Comparison of ENCODE assay signal across 8 cellular contexts in the genomic region with DNA sequence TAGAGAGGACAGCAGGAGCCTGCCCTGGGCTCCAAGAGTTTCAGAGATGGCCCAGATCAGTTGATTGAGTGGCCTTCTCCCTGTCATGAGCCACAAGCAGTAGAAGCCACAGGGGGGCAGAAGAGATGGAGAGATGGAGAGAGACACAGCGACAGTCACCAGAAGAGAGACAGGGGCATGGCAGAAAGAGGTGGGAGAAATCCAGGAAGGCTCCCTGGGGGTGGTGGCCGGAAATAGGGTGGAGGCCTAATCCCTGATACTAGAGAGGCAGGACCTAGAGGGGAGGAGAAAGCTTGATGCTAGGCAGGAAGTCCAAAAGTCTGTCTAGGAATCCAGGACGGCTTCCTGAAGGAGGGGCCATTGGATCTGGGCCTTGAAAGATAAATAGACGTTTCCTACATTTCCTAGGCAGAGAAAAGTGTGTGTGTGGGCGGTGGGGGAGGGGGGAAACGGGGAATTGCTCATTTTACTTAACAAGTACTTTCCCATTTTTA. TPM values are rescaled to one million over a fixed set of nuclear protein-coding genes. Genes with fewer than 3 reads are reported as not detected.
A peak's percentile ranks its signal among the peaks of the same experiment; 100 is the strongest.
DNase-seq lines count a peak whose midpoint lies in the region; ATAC-seq and TF ChIP-seq lines count a peak whose summit lies in the region.

No MANE protein-coding gene starts in this region.

- H3K4me2 ChIP-seq in PC-3 (ENCODE audit: low read length): peak overlapping the region; percentile 86

- CTCF ChIA-PET in PC-3 (lab: Charles Lee): interaction anchor here (1.1 kb wide), 1 partner anchor 119 kb away, joined by 5 read pairs; the partner anchor contains the start of gene FAM32A

- peaks cover 7% of the 10 kb centered on the region; the same call in 1 of the 2 replicates for H4K20me1 ChIP-seq in PC-3 (ENCODE audit: low read length)

- DNase-seq in DMS53 (lab: John Stamatoyannopoulos, UW) (peak; percentile 29), DMS53 treated with DMSO at 0.1 percent for 48 hours (lab: John Stamatoyannopoulos, UW; ENCODE audit: unreplicated experiment) (no peak), PC-3 (peak; percentile 80), amniotic epithelial cell (ENCODE audit: low read depth) (peak; percentile 67), left lobe of liver (ENCODE audit: low spot score) (no peak), thoracic aorta (ENCODE audit: low spot score) (no peak), kidney glomerular epithelial cell (lab: John Stamatoyannopoulos, UW) (no peak)

- H3K36me3 ChIP-seq in PC-3 (ENCODE audit: low read depth, low read length): peaks cover 8% of the 10 kb centered on the region
- no peaks in the 10 kb centered on the region for H3K36me3 ChIP-seq in thoracic aorta

- H3K9me3 ChIP-seq in PC-3 (ENCODE audit: low read length) (no peaks in the 10 kb centered on the region), thoracic aorta (no peaks in the 10 kb centered on the region)

- peak overlapping the region; percentile 55 for H2AFZ ChIP-seq in PC-3 (ENCODE audit: low read length)

- peak; percentile 2 for ATAC-seq in PC-3
- peak; percentile 61 for ATAC-seq in left lobe of liver
- ATAC-seq in thoracic aorta (ENCODE audit: insufficient number of reproducible peaks, low FRiP score, low read depth): peak; percentile 13
- ATAC-seq in HG02870 (IDR thresholded peaks at IDR 0.05; ENCODE audit: unreplicated experiment): no peak

- no TSS peak for BruUV-seq in PC-3 (replicated peaks; lab: Mats Ljungman, UMichigan)

- peak overlapping the region; percentile 98 for H3K9ac ChIP-seq in PC-3 (ENCODE audit: low read length)

- H3K9me2 ChIP-seq in PC-3 (replicated peaks; ENCODE audit: low read length): no peaks in the 10 kb centered on the region

- peaks cover 47% of the 10 kb centered on the region for H3K79me2 ChIP-seq in PC-3 (ENCODE audit: low read length)

- POLR2A ChIA-PET in PC-3 (lab: Charles Lee; ENCODE audit: unreplicated experiment): interaction anchor here (0.5 to 1.1 kb wide), 4 partner anchors 12 to 965 kb away, joined by 3 to 8 read pairs (median 4); no protein-coding TSS in a partner anchor

- H3K4me1 ChIP-seq in PC-3 (ENCODE audit: insufficient read depth, low read length) (peaks cover 30% of the 10 kb centered on the region), thoracic aorta (ENCODE audit: control insufficient read depth in 1 of 2, low read depth in 2 of 2) (peaks cover 23 to 52% of the 10 kb centered on the region in 2 donors)

- TF ChIP-seq CTCF in PC-3 (conservative IDR thresholded peaks at IDR 0.05; ENCODE audit: low read depth, low read length) (peak; percentile 65), thoracic aorta (IDR thresholded peaks at IDR 0.05) (no peak)

- H3K27me3 ChIP-seq in PC-3 (ENCODE audit: low read length) (no peaks in the 10 kb centered on the region), thoracic aorta (replicated peaks; ENCODE audit: insufficient read depth) (no peaks in the 10 kb centered on the region)

- H3F3A ChIP-seq in PC-3 (ENCODE audit: low read length, unreplicated experiment): peaks cover 7% of the 10 kb centered on the region

- peak overlapping the region; percentile 98 for H3K27ac ChIP-seq in PC-3 (ENCODE audit: low read length)
- peak overlapping the region; percentile 97 to 98 for H3K27ac ChIP-seq in thoracic aorta

- intact Hi-C loops in PC-3 (cut with micrococcal nuclease): loop anchor here (1.0 kb wide), 3 partner anchors 25 to 119 kb away; partner anchors contain the start of genes FAM32A and RAB8A

- H3K4me3 ChIP-seq in PC-3 (ENCODE audit: low read length): peak overlapping the region; percentile 100
- peak overlapping the region; percentile 94 for H3K4me3 ChIP-seq in thoracic aorta

RNA-seq across cellular contexts. Expression of gene TPM4, which starts 9.6 kb away (rescaled TPM):
- total RNA-seq in PC-3 (2014; rRNA removed) (135 and 167 TPM in 2 replicates), left lobe of liver (21.0 TPM), thoracic aorta (1,000 to 10,000 TPM in 1 of 2 donors, 100 to 1,000 TPM in 1; 964 to 1,096 TPM)

RNA-seq across cellular contexts. Expression of gene RAB8A, which starts 45.0 kb away (rescaled TPM):
- 65.7 and 94.5 TPM in 2 replicates for total RNA-seq in PC-3 (2014; rRNA removed)
- 56.5 TPM for total RNA-seq in left lobe of liver
- 10 to 100 TPM; 40.5 to 41.5 TPM for total RNA-seq in thoracic aorta

Comparison
In these comparisons a context has a peak if more than half of its experiments do, and no peak if none do; other contexts are left out.
1. DNase-seq: peak in DMS53 (single experiment), PC-3 (single experiment) and amniotic epithelial cell (single experiment); none in DMS53 treated with DMSO at 0.1 percent for 48 hours (single experiment), left lobe of liver (single experiment), thoracic aorta (single experiment) and kidney glomerular epithelial cell (single experiment).